Comparison of ENCODE assay signal across 8 cellular contexts in the genomic region with DNA sequence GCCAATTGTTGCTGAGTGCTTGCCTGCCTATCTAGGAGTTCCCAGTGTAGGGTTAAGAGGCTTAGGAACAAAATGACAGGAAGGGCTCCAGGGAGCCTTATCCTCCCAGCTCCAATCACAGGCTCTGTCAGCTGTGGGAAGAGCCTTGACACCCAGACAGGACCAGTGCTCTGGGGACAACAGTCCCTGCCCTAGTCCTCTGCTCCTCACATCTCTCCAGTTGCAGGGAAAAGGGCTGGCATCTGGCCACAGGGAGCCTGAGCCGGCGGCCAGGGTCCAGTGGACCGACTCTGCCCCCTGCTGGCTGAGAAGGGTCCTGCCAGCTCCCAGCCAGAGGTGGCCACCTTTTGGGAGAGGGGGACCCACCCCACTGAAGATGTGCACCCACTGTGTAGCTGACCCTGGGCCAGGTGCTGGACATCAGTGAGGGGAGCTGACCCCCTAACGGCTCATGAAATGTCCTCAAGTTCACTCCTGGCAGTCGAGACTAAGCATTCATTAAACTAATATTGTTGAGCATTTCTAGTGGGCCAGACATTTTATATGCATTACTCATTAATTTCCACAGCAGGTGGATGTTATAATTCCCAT. TPM values are rescaled to one million over a fixed set of nuclear protein-coding genes. Genes with fewer than 3 reads are reported as not detected.
DNase-seq lines count a peak whose midpoint lies in the region; ATAC-seq and TF ChIP-seq lines count a peak whose summit lies in the region.

No MANE protein-coding gene starts in this region.

- TF ChIP-seq CTCF in GM10248 (IDR thresholded peaks at IDR 0.05; ENCODE audit: control extremely low read depth, extremely low read depth, low read depth, missing control alignments) (peak; percentile 96), WTC11 (IDR thresholded peaks at IDR 0.05) (peak; percentile 98)

- CTCF ChIA-PET in GM10248 (lab: Yijun Ruan, JAX) (interaction anchor here (0.7 to 6.2 kb wide), 42 partner anchors 10 to 510 kb away, joined by 3 to 78 read pairs (median 6); partner anchors contain the start of genes ANAPC16, ASCC1, DDIT4 and DNAJB12), WTC11 (lab: Charles Lee) (interaction anchor here (0.6 to 1.9 kb wide), 27 partner anchors 9 to 520 kb away, joined by 3 to 14 read pairs (median 3); partner anchors contain the start of genes DDIT4, DNAJB12 and SPOCK2)

- DNase-seq in GM10248 (ENCODE audit: extremely low spot score) (peak; percentile 68), NCI-H1105 (lab: John Stamatoyannopoulos, UW) (peak; percentile 48), WTC11 (ENCODE audit: low spot score) (peak; percentile 76), kidney tubule cell (ENCODE audit: low spot score) (peak; percentile 68)
- DNase-seq in central memory CD8-positive, alpha-beta T cell (ENCODE audit: low spot score in 2 of 2): peak in 1 of 2 donors; percentile 55
- DNase-seq in stimulated activated CD4-positive, alpha-beta T cell treated with anti-CD3 and anti-CD28 coated beads, Interleukin-2, amount 100 ng/mL, for 48 hours: peak; percentile 78 to 79

- H3K9me3 Mint-ChIP-seq in WTC11: no peaks in the 10 kb centered on the region
- no peaks in the 10 kb centered on the region for H3K9me3 Mint-ChIP-seq in central memory CD8-positive, alpha-beta T cell

- POLR2A ChIA-PET in GM10248 (lab: Yijun Ruan, JAX): interaction anchor here (0.6 kb wide), 1 partner anchor 758 kb away, joined by 5 read pairs; no protein-coding TSS in a partner anchor
- POLR2A ChIA-PET in WTC11 (lab: Charles Lee): interaction anchor here (0.5 to 1.1 kb wide), 4 partner anchors 13 to 62 kb away, joined by 3 to 5 read pairs (median 4); no protein-coding TSS in a partner anchor

- ATAC-seq in WTC11 (peak; percentile 46), GM18868 (IDR thresholded peaks at IDR 0.05; ENCODE audit: unreplicated experiment) (no peak), HG02798 (IDR thresholded peaks at IDR 0.05; ENCODE audit: poor library complexity, unreplicated experiment) (no peak)
- ATAC-seq in central memory CD8-positive, alpha-beta T cell (replicated peaks; ENCODE audit: extremely low read depth, poor library complexity, severe bottlenecking): no peak

- no peak overlapping the region for H3K4me3 Mint-ChIP-seq in WTC11
- peak overlapping the region; percentile 18 for H3K4me3 Mint-ChIP-seq in central memory CD8-positive, alpha-beta T cell

- peaks cover 9% of the 10 kb centered on the region for H3K36me3 Mint-ChIP-seq in WTC11
- H3K36me3 Mint-ChIP-seq in central memory CD8-positive, alpha-beta T cell (ENCODE audit: insufficient read depth): peaks cover 24% of the 10 kb centered on the region

- H3K27me3 Mint-ChIP-seq in WTC11 (ENCODE audit: low read depth): no peaks in the 10 kb centered on the region
- H3K27me3 Mint-ChIP-seq in central memory CD8-positive, alpha-beta T cell: no peaks in the 10 kb centered on the region

- peaks cover 19% of the 10 kb centered on the region for H3K4me1 Mint-ChIP-seq in WTC11
- peaks cover 64% of the 10 kb centered on the region for H3K4me1 Mint-ChIP-seq in central memory CD8-positive, alpha-beta T cell

- 0 out of 2 replicates have a peak overlapping the region, but pooled peaks have one; percentile 23 for H3K27ac Mint-ChIP-seq in WTC11
- H3K27ac Mint-ChIP-seq in central memory CD8-positive, alpha-beta T cell (ENCODE audit: low read depth): peak overlapping the region; percentile 93

TF ChIP-seq in WTC11, 78 proteins besides CTCF, POLR2A, EP300 and RAD21:
- TF ChIP-seq ATF1 (CRISPR knock-in tag; IDR thresholded peaks at IDR 0.05) (0 out of 2 replicates have a peak, but pooled peaks have one; percentile 6), GABPB1 (CRISPR knock-in tag; IDR thresholded peaks at IDR 0.05) (no peak)

RNA-seq across cellular contexts. Expression of gene DNAJB12, which starts 17.6 kb away (rescaled TPM):
- 19.3 to 21.6 TPM (median 20.0 TPM) in 3 replicates for total RNA-seq in WTC11 (2021)
